ENCODE assay signal across 1 cellular context in the genomic region with DNA sequence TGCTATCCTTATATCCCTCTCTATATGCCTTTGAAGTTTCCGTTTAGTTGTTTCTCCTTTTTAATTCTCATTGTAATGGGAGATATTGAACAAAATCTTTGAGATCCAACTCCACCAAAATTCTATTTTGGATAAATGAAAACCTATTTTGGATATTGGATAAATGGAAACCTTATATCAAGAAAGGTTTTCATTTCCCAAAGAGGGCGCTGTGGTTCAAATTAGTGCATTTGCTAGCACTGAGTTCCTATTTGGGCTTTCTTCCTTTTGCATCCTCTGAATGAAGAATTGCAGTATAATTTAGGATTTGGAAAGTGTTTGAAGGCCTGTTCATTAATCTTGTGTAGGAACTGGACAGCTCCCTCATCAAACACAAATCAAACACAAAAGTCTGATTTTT.
TF ChIP-seq lines count a peak whose summit lies in the region.

No MANE protein-coding gene starts in this region.

TF ChIP-seq in K562, 482 proteins besides CTCF, POLR2A, EP300 and RAD21 (continued from another document):
- TF ChIP-seq, protein P1, sequence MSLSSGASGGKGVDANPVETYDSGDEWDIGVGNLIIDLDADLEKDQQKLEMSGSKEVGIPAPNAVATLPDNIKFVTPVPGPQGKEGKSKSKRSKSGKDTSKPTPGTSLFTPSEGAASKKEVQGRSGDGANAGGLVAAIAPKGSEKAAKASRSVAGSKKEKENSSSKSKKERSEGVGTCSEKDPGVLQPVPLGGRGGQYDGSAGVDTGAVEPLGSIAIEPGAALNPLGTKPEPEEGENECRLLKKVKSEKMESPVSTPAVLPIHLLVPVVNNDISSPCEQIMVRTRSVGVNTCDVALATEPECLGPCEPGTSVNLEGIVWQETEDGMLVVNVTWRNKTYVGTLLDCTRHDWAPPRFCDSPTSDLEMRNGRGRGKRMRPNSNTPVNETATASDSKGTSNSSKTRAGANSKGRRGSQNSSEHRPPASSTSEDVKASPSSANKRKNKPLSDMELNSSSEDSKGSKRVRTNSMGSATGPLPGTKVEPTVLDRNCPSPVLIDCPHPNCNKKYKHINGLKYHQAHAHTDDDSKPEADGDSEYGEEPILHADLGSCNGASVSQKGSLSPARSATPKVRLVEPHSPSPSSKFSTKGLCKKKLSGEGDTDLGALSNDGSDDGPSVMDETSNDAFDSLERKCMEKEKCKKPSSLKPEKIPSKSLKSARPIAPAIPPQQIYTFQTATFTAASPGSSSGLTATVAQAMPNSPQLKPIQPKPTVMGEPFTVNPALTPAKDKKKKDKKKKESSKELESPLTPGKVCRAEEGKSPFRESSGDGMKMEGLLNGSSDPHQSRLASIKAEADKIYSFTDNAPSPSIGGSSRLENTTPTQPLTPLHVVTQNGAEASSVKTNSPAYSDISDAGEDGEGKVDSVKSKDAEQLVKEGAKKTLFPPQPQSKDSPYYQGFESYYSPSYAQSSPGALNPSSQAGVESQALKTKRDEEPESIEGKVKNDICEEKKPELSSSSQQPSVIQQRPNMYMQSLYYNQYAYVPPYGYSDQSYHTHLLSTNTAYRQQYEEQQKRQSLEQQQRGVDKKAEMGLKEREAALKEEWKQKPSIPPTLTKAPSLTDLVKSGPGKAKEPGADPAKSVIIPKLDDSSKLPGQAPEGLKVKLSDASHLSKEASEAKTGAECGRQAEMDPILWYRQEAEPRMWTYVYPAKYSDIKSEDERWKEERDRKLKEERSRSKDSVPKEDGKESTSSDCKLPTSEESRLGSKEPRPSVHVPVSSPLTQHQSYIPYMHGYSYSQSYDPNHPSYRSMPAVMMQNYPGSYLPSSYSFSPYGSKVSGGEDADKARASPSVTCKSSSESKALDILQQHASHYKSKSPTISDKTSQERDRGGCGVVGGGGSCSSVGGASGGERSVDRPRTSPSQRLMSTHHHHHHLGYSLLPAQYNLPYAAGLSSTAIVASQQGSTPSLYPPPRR (CRISPR knock-in tag; IDR thresholded peaks at IDR 0.05; ENCODE audit: borderline replicate concordance): no peak
- TF ChIP-seq HNRNPUL1 (IDR thresholded peaks at IDR 0.05; ENCODE audit: low read length) (no peak), ZNF24 (IDR thresholded peaks at IDR 0.05) (no peak), TRIM28 (IDR thresholded peaks at IDR 0.05) (no peak), ETV5 (CRISPR knock-in tag; IDR thresholded peaks at IDR 0.05; ENCODE audit: low read depth) (no peak), EWSR1 (IDR thresholded peaks at IDR 0.05; ENCODE audit: borderline replicate concordance, low read depth, partially characterized antibody) (no peak)
- TF ChIP-seq, protein P2, sequence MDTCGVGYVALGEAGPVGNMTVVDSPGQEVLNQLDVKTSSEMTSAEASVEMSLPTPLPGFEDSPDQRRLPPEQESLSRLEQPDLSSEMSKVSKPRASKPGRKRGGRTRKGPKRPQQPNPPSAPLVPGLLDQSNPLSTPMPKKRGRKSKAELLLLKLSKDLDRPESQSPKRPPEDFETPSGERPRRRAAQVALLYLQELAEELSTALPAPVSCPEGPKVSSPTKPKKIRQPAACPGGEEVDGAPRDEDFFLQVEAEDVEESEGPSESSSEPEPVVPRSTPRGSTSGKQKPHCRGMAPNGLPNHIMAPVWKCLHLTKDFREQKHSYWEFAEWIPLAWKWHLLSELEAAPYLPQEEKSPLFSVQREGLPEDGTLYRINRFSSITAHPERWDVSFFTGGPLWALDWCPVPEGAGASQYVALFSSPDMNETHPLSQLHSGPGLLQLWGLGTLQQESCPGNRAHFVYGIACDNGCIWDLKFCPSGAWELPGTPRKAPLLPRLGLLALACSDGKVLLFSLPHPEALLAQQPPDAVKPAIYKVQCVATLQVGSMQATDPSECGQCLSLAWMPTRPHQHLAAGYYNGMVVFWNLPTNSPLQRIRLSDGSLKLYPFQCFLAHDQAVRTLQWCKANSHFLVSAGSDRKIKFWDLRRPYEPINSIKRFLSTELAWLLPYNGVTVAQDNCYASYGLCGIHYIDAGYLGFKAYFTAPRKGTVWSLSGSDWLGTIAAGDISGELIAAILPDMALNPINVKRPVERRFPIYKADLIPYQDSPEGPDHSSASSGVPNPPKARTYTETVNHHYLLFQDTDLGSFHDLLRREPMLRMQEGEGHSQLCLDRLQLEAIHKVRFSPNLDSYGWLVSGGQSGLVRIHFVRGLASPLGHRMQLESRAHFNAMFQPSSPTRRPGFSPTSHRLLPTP (IDR thresholded peaks at IDR 0.05; ENCODE audit: borderline replicate concordance, extremely low read depth, insufficient read length): no peak
